ENCODE assay signal across 19 cellular contexts in genomic region chr11:88537613-88538012, GRCh38.
"Had no signal": no experiment of that assay in that cellular context is flagged by ENCODE, and none has a peak within 500 bp of the region (broad histone marks: within the 10 kb centered on the region; RNA-seq: fewer than 3 reads in every experiment).

No MANE protein-coding gene starts in this region.

- H3K9me3 Mint-ChIP-seq: activated naive CD4-positive, alpha-beta T cell treated with anti-CD3 and anti-CD28 coated beads for 36 hours; naive thymus-derived CD8-positive, alpha-beta T cell; stimulated activated naive CD8-positive, alpha-beta T cell treated with anti-CD3 and anti-CD28 coated beads, Interleukin-15, Interleukin-2, amounts not matched to agents 100 ng/mL and 50 ng/mL, for 24 hours had no signal

- H3K9me3 ChIP-seq: left lung, thyroid gland, upper lobe of right lung had no signal

- H3K36me3 ChIP-seq: left lung, thyroid gland, upper lobe of right lung had no signal

- H3K4me3 ChIP-seq: coronary artery, left lung, lung, thyroid gland, upper lobe of right lung had no signal

- H3K36me3 Mint-ChIP-seq: activated CD4-positive, alpha-beta memory T cell treated with anti-CD3 and anti-CD28 coated beads for 36 hours; naive thymus-derived CD8-positive, alpha-beta T cell had no signal

- ATAC-seq: activated T-cell treated with anti-CD3 and anti-CD28 coated beads, Interleukin-2, amount 50 U/mL, for 72 hours; left lung; naive thymus-derived CD8-positive, alpha-beta T cell; upper lobe of right lung had no signal

- H3K4me3 Mint-ChIP-seq: activated CD4-positive, alpha-beta memory T cell treated with anti-CD3 and anti-CD28 coated beads for 36 hours; activated naive CD4-positive, alpha-beta T cell treated with anti-CD3 and anti-CD28 coated beads for 36 hours; activated naive CD8-positive, alpha-beta T cell treated with anti-CD3 and anti-CD28 coated beads, Interleukin-2, amount 10 ng/mL, durations not matched to agents 7 days and 5 days; activated T-cell treated with anti-CD3 and anti-CD28 coated beads, Interleukin-2, amount 50 U/mL, for 72 hours; naive thymus-derived CD8-positive, alpha-beta T cell; stimulated activated naive CD8-positive, alpha-beta T cell treated with anti-CD3 and anti-CD28 coated beads, Interleukin-15, Interleukin-2, amounts not matched to agents 100 ng/mL and 50 ng/mL, for 24 hours had no signal

- H3K27ac Mint-ChIP-seq: activated CD4-positive, alpha-beta memory T cell treated with anti-CD3 and anti-CD28 coated beads for 36 hours; activated naive CD4-positive, alpha-beta T cell treated with anti-CD3 and anti-CD28 coated beads for 36 hours; activated naive CD8-positive, alpha-beta T cell treated with anti-CD3 and anti-CD28 coated beads, Interleukin-2, amount 10 ng/mL, durations not matched to agents 7 days and 5 days; activated T-cell treated with anti-CD3 and anti-CD28 coated beads, Interleukin-2, amount 50 U/mL, for 72 hours; naive thymus-derived CD8-positive, alpha-beta T cell; progenitor cell of endocrine pancreas; stimulated activated naive CD8-positive, alpha-beta T cell treated with anti-CD3 and anti-CD28 coated beads, Interleukin-15, Interleukin-2, amounts not matched to agents 100 ng/mL and 50 ng/mL, for 24 hours had no signal

- H3K27ac ChIP-seq: coronary artery, left lung, thyroid gland, upper lobe of right lung had no signal

- H3K27me3 ChIP-seq: left lung, thyroid gland, upper lobe of right lung had no signal

- H3K4me1 ChIP-seq: left lung, thyroid gland, upper lobe of right lung had no signal

- DNase-seq: activated CD4-positive, alpha-beta memory T cell treated with anti-CD3 and anti-CD28 coated beads for 36 hours; activated CD4-positive, alpha-beta T cell treated with anti-CD3 and anti-CD28 coated beads for 48 hours; activated effector memory CD4-positive, alpha-beta T cell treated with Interleukin-2 at 50 U/mL for 16 hours; activated naive CD4-positive, alpha-beta T cell treated with anti-CD3 and anti-CD28 coated beads for 36 hours; activated naive CD8-positive, alpha-beta T cell treated with anti-CD3 and anti-CD28 coated beads, Interleukin-2, amount 10 ng/mL, durations not matched to agents 7 days and 5 days; activated T-cell treated with anti-CD3 and anti-CD28 coated beads, Interleukin-2, amount 50 U/mL, for 72 hours; amniotic stem cell; cerebellar nuclear complex; kidney glomerular epithelial cell; left lung; naive thymus-derived CD8-positive, alpha-beta T cell; stimulated activated CD4-positive, alpha-beta T cell treated with anti-CD3 and anti-CD28 coated beads, Interleukin-1b, Interleukin-23, amount 100 ng/mL, for 48 hours; substantia nigra; thyroid gland; upper lobe of right lung had no signal

- H3K27me3 Mint-ChIP-seq: stimulated activated naive CD8-positive, alpha-beta T cell treated with anti-CD3 and anti-CD28 coated beads, Interleukin-15, Interleukin-2, amounts not matched to agents 100 ng/mL and 50 ng/mL, for 24 hours had no signal
